Comparison of ENCODE assay signal across 20 cellular contexts in the genomic region with DNA sequence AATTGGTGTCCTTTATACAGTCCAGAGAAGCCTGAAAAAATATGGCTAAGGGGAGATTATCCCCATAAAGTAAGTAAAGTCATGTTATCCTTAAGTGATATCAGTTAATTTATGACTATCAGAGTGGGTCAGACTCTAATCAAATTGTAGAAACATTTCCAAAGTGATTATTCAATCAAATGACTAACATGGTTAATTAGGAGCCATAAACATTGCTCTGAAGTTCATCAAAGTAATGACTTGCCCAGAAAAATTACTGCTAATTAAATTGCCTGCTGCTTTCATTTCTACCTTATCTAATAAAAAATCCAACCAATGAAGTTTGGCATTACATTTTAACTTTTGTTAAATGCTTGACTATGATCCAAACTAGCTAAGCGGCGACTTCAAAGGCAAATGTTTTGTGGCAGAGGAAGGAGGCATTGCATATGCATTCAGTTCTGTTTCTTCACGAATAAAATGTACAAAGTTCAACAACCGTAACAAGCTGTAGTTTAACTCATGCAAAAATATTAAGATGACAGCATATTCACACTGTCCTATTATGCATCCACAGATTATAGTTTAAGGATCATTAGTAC.
"Had no signal": no experiment of that assay in that cellular context is flagged by ENCODE, and none has a peak within 500 bp of the region (broad histone marks: within the 10 kb centered on the region; RNA-seq: fewer than 3 reads in every experiment).

No MANE protein-coding gene starts in this region.

- H3K27ac Mint-ChIP-seq: activated CD8-positive, alpha-beta T cell treated with anti-CD3 and anti-CD28 coated beads, Interleukin-2, amount 10 ng/mL, durations not matched to agents 7 days and 5 days; activated naive CD4-positive, alpha-beta T cell treated with anti-CD3 and anti-CD28 coated beads, Interleukin-2, amount 50 U/mL, for 24 hours; dendritic cell treated with granulocyte-macrophage colony-stimulating factor and Interleukin-4, amounts not matched to agents 40 ng/mL and 50 ng/mL, for 4 days; immature natural killer cell; mesothelial cell of epicardium; neural progenitor cell had no signal

- H3K4me3 ChIP-seq: heart left ventricle, lung, neural progenitor cell, sigmoid colon, stomach, testis, upper lobe of left lung had no signal

- H3K4me3 Mint-ChIP-seq: activated CD8-positive, alpha-beta T cell treated with anti-CD3 and anti-CD28 coated beads, Interleukin-2, amount 10 ng/mL, durations not matched to agents 7 days and 5 days; activated naive CD4-positive, alpha-beta T cell treated with anti-CD3 and anti-CD28 coated beads, Interleukin-2, amount 50 U/mL, for 24 hours; dendritic cell treated with granulocyte-macrophage colony-stimulating factor and Interleukin-4, amounts not matched to agents 40 ng/mL and 50 ng/mL, for 4 days; immature natural killer cell; mesothelial cell of epicardium; neural progenitor cell had no signal

- H3K27me3 Mint-ChIP-seq: activated naive CD4-positive, alpha-beta T cell treated with anti-CD3 and anti-CD28 coated beads, Interleukin-2, amount 50 U/mL, for 24 hours had no signal

- H3K36me3 ChIP-seq: sigmoid colon, stomach, upper lobe of left lung had no signal

- ATAC-seq: activated CD8-positive, alpha-beta T cell treated with anti-CD3 and anti-CD28 coated beads, Interleukin-2, amount 10 ng/mL, durations not matched to agents 7 days and 5 days; heart left ventricle had no signal

- FAIRE-seq: frontal cortex had no signal

- H3K9me3 Mint-ChIP-seq: dendritic cell treated with granulocyte-macrophage colony-stimulating factor and Interleukin-4, amounts not matched to agents 40 ng/mL and 50 ng/mL, for 4 days; immature natural killer cell; mesothelial cell of epicardium; neural progenitor cell had no signal

- H3K36me3 Mint-ChIP-seq: activated naive CD4-positive, alpha-beta T cell treated with anti-CD3 and anti-CD28 coated beads, Interleukin-2, amount 50 U/mL, for 24 hours; immature natural killer cell; mesothelial cell of epicardium had no signal

- DNase-seq: activated CD4-positive, alpha-beta T cell treated with anti-CD3 and anti-CD28 coated beads for 4 hours; activated CD8-positive, alpha-beta memory T cell treated with anti-CD3 and anti-CD28 coated beads, Interleukin-2, amount 50 U/mL, for 4 hours; activated CD8-positive, alpha-beta T cell treated with anti-CD3 and anti-CD28 coated beads, Interleukin-2, amount 10 ng/mL, durations not matched to agents 7 days and 5 days; activated effector memory CD4-positive, alpha-beta T cell treated with anti-CD3 and anti-CD28 coated beads, Interleukin-2, amount 50 U/mL, for 16 hours; activated T-cell treated with anti-CD3 and anti-CD28 coated beads, Interleukin-2, amount 50 U/mL, for 48 hours; effector memory CD4-positive, alpha-beta T cell; heart left ventricle; immature natural killer cell; sigmoid colon; stimulated activated CD4-positive, alpha-beta T cell treated with anti-CD3 and anti-CD28 coated beads, Interleukin-1b, Interleukin-23, amount 100 ng/mL, for 48 hours; stomach; T-helper 2 cell; testis; upper lobe of left lung had no signal

- H3K9me3 ChIP-seq: heart left ventricle, sigmoid colon, stomach, testis, upper lobe of left lung had no signal

- H3K27me3 ChIP-seq: heart left ventricle, neural progenitor cell, sigmoid colon, stomach, testis, upper lobe of left lung had no signal

- H3K27ac ChIP-seq: heart left ventricle, neural progenitor cell, sigmoid colon, stomach, testis, upper lobe of left lung had no signal

- H3K4me1 ChIP-seq: sigmoid colon, stomach, testis had no signal
